8 cellular contexts compared by ENCODE assay signal in genomic region chrX:86148024-86148511, GRCh38. TPM values are rescaled to one million over a fixed set of nuclear protein-coding genes. Genes with fewer than 3 reads are reported as not detected.
DNase-seq lines count a peak whose midpoint lies in the region; TF ChIP-seq lines count a peak whose summit lies in the region.

TSS of gene DACH2 (plus strand) at chrX:86148451.

- no peaks in the 10 kb centered on the region for H3K36me3 Mint-ChIP-seq in stimulated activated naive CD8-positive, alpha-beta T cell treated with anti-CD3 and anti-CD28 coated beads, Interleukin-15, Interleukin-2, amounts not matched to agents 100 ng/mL and 50 ng/mL, for 24 hours (ENCODE audit: low read depth)

- H3K36me3 ChIP-seq in GM06990 (ENCODE audit: control insufficient read depth, insufficient read depth, low read length) = no peaks in the 10 kb centered on the region

- POLR2A ChIA-PET in HEK293T (lab: Yijun Ruan, JAX) = interaction anchor here (1.0 to 1.1 kb wide), 2 partner anchors 101 to 102 kb away, joined by 3 read pairs; partner anchors contain the start of gene CHM

- CTCF ChIA-PET in HEK293T (lab: Yijun Ruan, JAX) = no interaction called here

- H3K27ac Mint-ChIP-seq in stimulated activated naive CD8-positive, alpha-beta T cell treated with anti-CD3 and anti-CD28 coated beads, Interleukin-15, Interleukin-2, amounts not matched to agents 100 ng/mL and 50 ng/mL, for 24 hours = no peak within 1 kb of the TSS

- no peak for TF ChIP-seq CTCF in GM06990 (IDR thresholded peaks at IDR 0.05; ENCODE audit: insufficient read depth, low read length, poor library complexity, severe bottlenecking)
- no peak for TF ChIP-seq CTCF in fibroblast of pulmonary artery (IDR thresholded peaks at IDR 0.05; ENCODE audit: low read length, missing control alignments)

- H3K4me1 Mint-ChIP-seq in stimulated activated naive CD8-positive, alpha-beta T cell treated with anti-CD3 and anti-CD28 coated beads, Interleukin-15, Interleukin-2, amounts not matched to agents 100 ng/mL and 50 ng/mL, for 24 hours (ENCODE audit: low read depth) = peaks cover 7% of the 10 kb centered on the region

- DNase-seq in GM06990 (ENCODE audit: extremely low read depth, insufficient read length) (peak; percentile 32), HEK293T (ENCODE audit: extremely low spot score) (peak; percentile 80), NCI-H2171 (lab: John Stamatoyannopoulos, UW) (peak; percentile 14), fibroblast of pulmonary artery (ENCODE audit: low read depth) (peak; percentile 57), myocyte (ENCODE audit: low read depth) (peak; percentile 1), HT-29 (ENCODE audit: low spot score) (no peak)
- DNase-seq in activated T-cell treated with anti-CD3 and anti-CD28 coated beads, Interleukin-2, amount 50 U/mL, for 48 hours = peak; percentile 58 to 66

- H3K27me3 ChIP-seq in GM06990 (replicated peaks; ENCODE audit: control insufficient read depth, insufficient read depth, low read length) = no peaks in the 10 kb centered on the region; the same call in 1 of the 2 replicates

- no peaks in the 10 kb centered on the region for H3K9me3 Mint-ChIP-seq in stimulated activated naive CD8-positive, alpha-beta T cell treated with anti-CD3 and anti-CD28 coated beads, Interleukin-15, Interleukin-2, amounts not matched to agents 100 ng/mL and 50 ng/mL, for 24 hours

- peak within 1 kb of the TSS; percentile 67 for H3K4me3 ChIP-seq in GM06990 (replicated peaks; ENCODE audit: low read depth, low read length)
- peak within 1 kb of the TSS; percentile 48 for H3K4me3 ChIP-seq in fibroblast of pulmonary artery (replicated peaks; ENCODE audit: low read depth, low read length)

- H3K4me3 Mint-ChIP-seq in stimulated activated naive CD8-positive, alpha-beta T cell treated with anti-CD3 and anti-CD28 coated beads, Interleukin-15, Interleukin-2, amounts not matched to agents 100 ng/mL and 50 ng/mL, for 24 hours = peak within 1 kb of the TSS; percentile 70

- H3K27me3 Mint-ChIP-seq in stimulated activated naive CD8-positive, alpha-beta T cell treated with anti-CD3 and anti-CD28 coated beads, Interleukin-15, Interleukin-2, amounts not matched to agents 100 ng/mL and 50 ng/mL, for 24 hours = peaks cover 36% of the 10 kb centered on the region

TF ChIP-seq in HEK293T, 16 proteins besides CTCF, POLR2A, EP300 and RAD21:
- TF ChIP-seq, protein P1, sequence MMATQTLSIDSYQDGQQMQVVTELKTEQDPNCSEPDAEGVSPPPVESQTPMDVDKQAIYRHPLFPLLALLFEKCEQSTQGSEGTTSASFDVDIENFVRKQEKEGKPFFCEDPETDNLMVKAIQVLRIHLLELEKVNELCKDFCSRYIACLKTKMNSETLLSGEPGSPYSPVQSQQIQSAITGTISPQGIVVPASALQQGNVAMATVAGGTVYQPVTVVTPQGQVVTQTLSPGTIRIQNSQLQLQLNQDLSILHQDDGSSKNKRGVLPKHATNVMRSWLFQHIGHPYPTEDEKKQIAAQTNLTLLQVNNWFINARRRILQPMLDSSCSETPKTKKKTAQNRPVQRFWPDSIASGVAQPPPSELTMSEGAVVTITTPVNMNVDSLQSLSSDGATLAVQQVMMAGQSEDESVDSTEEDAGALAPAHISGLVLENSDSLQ (IDR thresholded peaks at IDR 0.05) = peak; percentile 95
- TF ChIP-seq HDGF (IDR thresholded peaks at IDR 0.05; ENCODE audit: borderline replicate concordance) = no peak
- no peak for TF ChIP-seq BHLHE40 (IDR thresholded peaks at IDR 0.05; ENCODE audit: borderline replicate concordance)
- no peak for TF ChIP-seq L3MBTL2 (conservative IDR thresholded peaks at IDR 0.05)
- TF ChIP-seq CTBP1 (IDR thresholded peaks at IDR 0.05; ENCODE audit: borderline replicate concordance) = no peak
- no peak for TF ChIP-seq ARNT (IDR thresholded peaks at IDR 0.05)

RNA-seq across cellular contexts. Expression of gene DACH2, which starts in this region (rescaled TPM):
- not detected in 2 replicates for total RNA-seq in myocyte
- polyA plus RNA-seq in myocyte (2012) = not detected
- not detected in 2 replicates for total RNA-seq in HT-29 (2014; rRNA removed; shearing (Covaris generic))

Comparison
In these comparisons a context has a peak if more than half of its experiments do, and no peak if none do; other contexts are left out.
1. Peak in DNase-seq in myocyte; RNA of the gene not detected or under 1 TPM.